In genomic region chr1:3700631-3701030, GRCh38 we compare ENCODE assay signal across 26 cellular contexts. TPM values are rescaled to one million over a fixed set of nuclear protein-coding genes. Genes with fewer than 3 reads are reported as not detected.
"Had no signal": no experiment of that assay in that cellular context is flagged by ENCODE, and none has a peak within 500 bp of the region (broad histone marks: within the 10 kb centered on the region; RNA-seq: fewer than 3 reads in every experiment).

No MANE protein-coding gene starts in this region.

- H3K27ac ChIP-seq: ovary, parathyroid adenoma, psoas muscle, right lobe of liver, sigmoid colon, stomach, thoracic aorta, thyroid gland, tibial nerve, upper lobe of left lung, vagina had no signal

- H3K27me3 ChIP-seq: ovary, right lobe of liver, thyroid gland, upper lobe of left lung, vagina had no signal

- H3K9me3 ChIP-seq: ovary, psoas muscle, right lobe of liver, sigmoid colon, stomach, thoracic aorta, thyroid gland, tibial nerve, upper lobe of left lung, vagina had no signal

- H3K4me3 ChIP-seq: ovary, psoas muscle, right lobe of liver, sigmoid colon, stomach, thoracic aorta, thyroid gland, tibial nerve, upper lobe of left lung, vagina had no signal

- H3K4me1 ChIP-seq: parathyroid adenoma, psoas muscle, right lobe of liver had no signal

- H2AFZ ChIP-seq: parathyroid adenoma had no signal

- DNase-seq: naive thymus-derived CD8-positive, alpha-beta T cell; nephron progenitor cell; occipital lobe; ovary; posterior cingulate gyrus; psoas muscle; right cardiac atrium; right lobe of liver; sigmoid colon; small intestine; stimulated activated CD4-positive, alpha-beta T cell treated with anti-CD3 and anti-CD28 coated beads, Interleukin-15, amount 100 ng/mL, for 24 hours; stimulated activated CD4-positive, alpha-beta T cell treated with anti-CD3 and anti-CD28 coated beads, Interleukin-2, amount 100 ng/mL, for 24 hours; stimulated activated CD4-positive, alpha-beta T cell treated with anti-CD3 and anti-CD28 coated beads, Interleukin-2, amount 100 ng/mL, for 48 hours; stimulated activated CD4-positive, alpha-beta T cell treated with anti-CD3 and anti-CD28 coated beads, Interleukin-4, amount 100 ng/mL, for 24 hours; stimulated activated naive B cell treated with anti-CD40 and anti-IgM and Interleukin-4, amounts not matched to agents 10 μg/mL and 1 μg/mL and 100 μg/mL, for 72 hours; stimulated activated naive CD4-positive, alpha-beta T cell treated with Interleukin-2 at 50 U/mL for 16 hours; stomach; thyroid gland; trophoblast cell had no signal

- H3K36me3 ChIP-seq: ovary, right lobe of liver, sigmoid colon, stomach, thoracic aorta, thyroid gland, tibial nerve, upper lobe of left lung, vagina had no signal

- ATAC-seq: naive thymus-derived CD8-positive, alpha-beta T cell; natural killer cell treated with Interleukin-12 subunit alpha and Interleukin-12 subunit beta and Interleukin-15 and Interleukin-18, amount 100 ng/mL, for 72 hours; psoas muscle; right cardiac atrium; right lobe of liver; stimulated activated effector memory CD8-positive, alpha-beta T cell treated with anti-CD3 and anti-CD28 coated beads, Interleukin-12 subunit alpha, Interleukin-12 subunit beta, amount 100 ng/mL, for 72 hours; stimulated activated naive B cell treated with anti-CD40 and anti-IgM and Interleukin-4, amounts not matched to agents 10 μg/mL and 1 μg/mL and 100 μg/mL, for 72 hours had no signal

- H3K9ac ChIP-seq: parathyroid adenoma had no signal

RNA-seq across cellular contexts. Expression of gene CCDC27, which starts 51.6 kb away (rescaled TPM):
- polyA plus RNA-seq: naive thymus-derived CD8-positive, alpha-beta T cell; right cardiac atrium; sigmoid colon; stomach had no signal
